In the genomic region with DNA sequence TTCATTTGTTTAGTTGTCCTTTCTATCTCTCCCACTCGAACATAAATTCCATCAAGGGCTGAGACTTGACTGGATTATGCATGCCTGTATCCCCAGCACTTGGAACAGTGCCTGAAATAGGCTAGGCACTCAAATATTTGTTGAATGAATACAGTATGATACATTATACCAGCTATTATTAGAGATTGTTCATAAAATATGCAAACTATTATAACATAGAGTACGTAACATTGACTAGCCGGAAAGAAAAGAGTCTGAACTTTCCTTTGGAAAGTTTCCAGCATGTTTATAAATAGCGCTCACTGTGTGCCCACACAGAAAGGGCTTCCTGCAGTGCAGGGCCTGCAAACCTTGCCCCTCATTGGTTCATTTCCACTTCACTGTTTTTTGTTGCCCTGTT, we compare ENCODE assay signal across 13 cellular contexts. TPM values are rescaled to one million over a fixed set of nuclear protein-coding genes. Genes with fewer than 3 reads are reported as not detected.
A peak's percentile ranks its signal among the peaks of the same experiment; 100 is the strongest.
DNase-seq lines count a peak whose midpoint lies in the region; ATAC-seq and TF ChIP-seq lines count a peak whose summit lies in the region.
"Had no signal": no experiment of that assay in that cellular context is flagged by ENCODE, and none has a peak within 500 bp of the region (broad histone marks: within the 10 kb centered on the region; RNA-seq: fewer than 3 reads in every experiment).

No MANE protein-coding gene starts in this region.

- H3K4me1 ChIP-seq in left lung: no peaks in the 10 kb centered on the region

- ATAC-seq in left lung (peak; percentile 73), GM18498 (IDR thresholded peaks at IDR 0.05; ENCODE audit: unreplicated experiment) (no peak)
- ATAC-seq: activated T-helper 17 cell treated with anti-CD3 and anti-CD28 coated beads, Interleukin-2, amount 50 U/mL, for 72 hours; esophagus mucosa had no signal

- intact Hi-C loops in left lung (cut with DNase I): no loop called here

- peaks cover 19% of the 10 kb centered on the region for H3K27me3 Mint-ChIP-seq in mesothelial cell of epicardium (ENCODE audit: low read depth)

- no peaks in the 10 kb centered on the region for H3K36me3 Mint-ChIP-seq in mesothelial cell of epicardium

- H3K36me3 ChIP-seq in MG63 (no peaks in the 10 kb centered on the region), left lung (no peaks in the 10 kb centered on the region)

- H3K4me3 Mint-ChIP-seq in mesothelial cell of epicardium: no peak overlapping the region
- H3K4me3 Mint-ChIP-seq: activated T-helper 17 cell treated with anti-CD3 and anti-CD28 coated beads, Interleukin-2, amount 50 U/mL, for 72 hours; nephron; T-helper 1 cell treated with Interleukin-12 subunit alpha and Interleukin-12 subunit beta and Interleukin-4 antibody, amounts not matched to agents 30 μg/mL and 1 μg/mL, for 36 hours had no signal

- DNase-seq in COLO668 (lab: John Stamatoyannopoulos, UW; ENCODE audit: unreplicated experiment) (peak; percentile 11), MG63 (peak; percentile 55), astrocyte of the spinal cord (ENCODE audit: low read depth, low spot score) (peak; percentile 79), left lung (no peak), T-helper 9 cell (no peak), mucosa of gallbladder (ENCODE audit: low spot score) (no peak), mesothelial cell of epicardium (ENCODE audit: low spot score in 2 of 2, unreplicated experiment in 2 of 2) (no peak)
- DNase-seq: NCI-H187 treated with DMSO at 0.1 percent for 48 hours had no signal

- H3K9me3 ChIP-seq in MG63 (no peaks in the 10 kb centered on the region), left lung (no peaks in the 10 kb centered on the region)

- no peaks in the 10 kb centered on the region for H3K9me3 Mint-ChIP-seq in mesothelial cell of epicardium
- H3K9me3 Mint-ChIP-seq: activated T-helper 17 cell treated with anti-CD3 and anti-CD28 coated beads, Interleukin-2, amount 50 U/mL, for 72 hours; nephron; T-helper 1 cell treated with Interleukin-12 subunit alpha and Interleukin-12 subunit beta and Interleukin-4 antibody, amounts not matched to agents 30 μg/mL and 1 μg/mL, for 36 hours had no signal

- TF ChIP-seq CTCF in astrocyte of the spinal cord (IDR thresholded peaks at IDR 0.05; ENCODE audit: low read depth, low read length) (no peak), left lung (IDR thresholded peaks at IDR 0.05) (no peak), mesothelial cell of epicardium (IDR thresholded peaks at IDR 0.05; ENCODE audit: unreplicated experiment) (no peak)

- no peaks in the 10 kb centered on the region for H3K27me3 ChIP-seq in MG63
- no peaks in the 10 kb centered on the region for H3K27me3 ChIP-seq in left lung

- H3K27ac ChIP-seq in left lung: no peak overlapping the region

- H3K4me3 ChIP-seq in MG63 (no peak overlapping the region), astrocyte of the spinal cord (ENCODE audit: low read depth, low read length) (no peak overlapping the region), left lung (no peak overlapping the region)

- H3K4me1 Mint-ChIP-seq in mesothelial cell of epicardium: peaks cover 14% of the 10 kb centered on the region
- H3K4me1 Mint-ChIP-seq: activated T-helper 17 cell treated with anti-CD3 and anti-CD28 coated beads, Interleukin-2, amount 50 U/mL, for 72 hours had no signal

- in situ Hi-C loops in astrocyte of the spinal cord (cut with HindIII; ENCODE audit: low sequenced_read_pairs): no loop called here

- no peak overlapping the region for H3K27ac Mint-ChIP-seq in mesothelial cell of epicardium
- H3K27ac Mint-ChIP-seq: activated T-helper 17 cell treated with anti-CD3 and anti-CD28 coated beads, Interleukin-2, amount 50 U/mL, for 72 hours; nephron; T-helper 1 cell treated with Interleukin-12 subunit alpha and Interleukin-12 subunit beta and Interleukin-4 antibody, amounts not matched to agents 30 μg/mL and 1 μg/mL, for 36 hours had no signal

RNA-seq across cellular contexts. Expression of a gene that starts 27.3 kb away (rescaled TPM):
- not detected in 2 replicates for total RNA-seq in MG63 (2014; rRNA removed; shearing (Covaris generic); ENCODE audit: low replicate concordance)
- total RNA-seq in left lung (1 to 10 TPM in 1 of 2 donors, not detected in 1; 9.6 TPM), mucosa of gallbladder (not detected), mesothelial cell of epicardium (0.22 to 0.23 TPM in 2 of 3 replicates, not detected in the other)
- total RNA-seq: activated T-helper 17 cell treated with anti-CD3 and anti-CD28 coated beads, Interleukin-2, amount 50 U/mL, for 72 hours; esophagus mucosa had no signal

Comparison
In these comparisons a context has a peak if more than half of its experiments do, and no peak if none do; other contexts are left out.
1. DNase-seq: peak in COLO668 (single experiment), MG63 (single experiment) and astrocyte of the spinal cord (single experiment); none in left lung (0 of 2), T-helper 9 cell (single experiment), mucosa of gallbladder (single experiment) and mesothelial cell of epicardium (0 of 2).